ENCODE assay signal across 9 cellular contexts in the genomic region with DNA sequence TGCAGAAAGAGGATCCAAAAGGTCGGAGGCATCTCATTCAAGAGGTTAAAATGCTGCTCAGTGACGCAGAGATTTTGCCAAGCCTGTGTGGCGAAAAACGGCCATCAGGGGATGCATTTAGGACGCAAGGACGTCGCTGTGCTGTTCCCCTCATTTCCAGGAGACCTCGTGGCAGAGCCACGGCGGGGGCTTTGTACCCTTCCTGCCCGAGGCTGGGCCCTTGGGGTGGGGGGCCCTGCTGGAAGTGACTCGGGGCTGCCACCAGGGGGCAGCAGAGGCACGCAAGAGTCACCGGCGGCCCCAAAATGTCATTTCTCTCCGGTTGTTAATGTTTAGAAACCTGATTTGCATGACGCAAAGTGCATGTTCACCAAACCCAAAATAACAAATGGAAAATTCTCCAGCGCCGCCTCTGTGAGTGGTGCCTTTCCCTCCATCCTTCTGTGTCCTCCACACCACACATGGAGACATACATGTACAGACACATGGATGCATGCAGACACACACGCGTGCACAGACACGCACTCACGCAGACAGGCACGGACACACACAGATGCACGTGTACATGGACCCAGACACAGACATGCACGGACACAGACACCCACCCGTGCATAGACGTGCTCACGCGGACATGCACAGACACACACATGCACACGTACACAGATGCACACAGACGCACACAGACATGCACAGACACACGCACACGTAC. TPM values are rescaled to one million over a fixed set of nuclear protein-coding genes. Genes with fewer than 3 reads are reported as not detected.
DNase-seq lines count a peak whose midpoint lies in the region; ATAC-seq and TF ChIP-seq lines count a peak whose summit lies in the region.
"Had no signal": no experiment of that assay in that cellular context is flagged by ENCODE, and none has a peak within 500 bp of the region (broad histone marks: within the 10 kb centered on the region; RNA-seq: fewer than 3 reads in every experiment).

No MANE protein-coding gene starts in this region.

- no peaks in the 10 kb centered on the region for H3K36me3 ChIP-seq in CD4-positive, alpha-beta memory T cell (ENCODE audit: insufficient read depth, low read length)
- no peaks in the 10 kb centered on the region for H3K36me3 ChIP-seq in mesendoderm (ENCODE audit: control insufficient read depth, insufficient read depth, low read length)
- H3K36me3 ChIP-seq: SJSA1 had no signal

- TF ChIP-seq CTCF in HFF-Myc (IDR thresholded peaks at IDR 0.05; ENCODE audit: low read depth, low read length, missing control alignments) = peak; percentile 86

- no peak overlapping the region for H3K4me3 Mint-ChIP-seq in CD4-positive, alpha-beta memory T cell
- no peak overlapping the region for H3K4me3 Mint-ChIP-seq in effector memory CD8-positive, alpha-beta T cell

- intact Hi-C loops in CD4-positive, alpha-beta memory T cell (cut with micrococcal nuclease) = no loop called here

- no peaks in the 10 kb centered on the region for H3K4me1 ChIP-seq in CD4-positive, alpha-beta memory T cell (ENCODE audit: insufficient read depth, low read length)
- no peaks in the 10 kb centered on the region for H3K4me1 ChIP-seq in mesendoderm (ENCODE audit: control insufficient read depth, low read depth, low read length)
- H3K4me1 ChIP-seq: SJSA1 had no signal

- H3K4me1 Mint-ChIP-seq in CD4-positive, alpha-beta memory T cell = no peaks in the 10 kb centered on the region
- peaks cover 0 to 5% of the 10 kb centered on the region in 2 donors for H3K4me1 Mint-ChIP-seq in effector memory CD8-positive, alpha-beta T cell (ENCODE audit: low read depth in 2 of 2)

- DNase-seq in CD4-positive, alpha-beta memory T cell = peak in 4 of 5 donors; percentile 19 to 37 (median 24)
- DNase-seq in HFF-Myc (ENCODE audit: extremely low read depth, low read depth) (no peak), mesendoderm (peak; percentile 39)
- peak; percentile 7 to 36 for DNase-seq in activated CD4-positive, alpha-beta T cell treated with anti-CD3 and anti-CD28 coated beads for 24 hours (ENCODE audit: low read depth in 2 of 2)
- peak in 2 of 3 experiments; percentile 14 to 16 for DNase-seq in effector memory CD8-positive, alpha-beta T cell
- peak; percentile 56 for DNase-seq in stimulated activated naive CD8-positive, alpha-beta T cell treated with anti-CD3 and anti-CD28 coated beads, Interleukin-15, Interleukin-2, amounts not matched to agents 100 U/mL and 50 U/mL, for 24 hours

- H3K56ac ChIP-seq in mesendoderm (ENCODE audit: low read length) = no peak overlapping the region

- H3K79me2 ChIP-seq in mesendoderm (ENCODE audit: control insufficient read depth, insufficient read depth, low read length) = no peaks in the 10 kb centered on the region

- ATAC-seq in effector memory CD8-positive, alpha-beta T cell (replicated peaks) = no peak
- ATAC-seq in stimulated activated naive CD8-positive, alpha-beta T cell treated with anti-CD3 and anti-CD28 coated beads, Interleukin-15, Interleukin-2, amounts not matched to agents 100 U/mL and 50 U/mL, for 24 hours = no peak
- ATAC-seq in HG03175 (IDR thresholded peaks at IDR 0.05; ENCODE audit: unreplicated experiment) (no peak), GM21381 (IDR thresholded peaks at IDR 0.05; ENCODE audit: unreplicated experiment) (no peak)

- no peak overlapping the region for H4K8ac ChIP-seq in mesendoderm (ENCODE audit: low read depth, low read length)

- POLR2A ChIA-PET in CD4-positive, alpha-beta memory T cell (lab: Charles Lee; ENCODE audit: partially characterized antibody) = no interaction called here

- CTCF ChIA-PET in CD4-positive, alpha-beta memory T cell (lab: Charles Lee; ENCODE audit: partially characterized antibody) = no interaction called here

- no peak overlapping the region for H2BK15ac ChIP-seq in mesendoderm (replicated peaks; ENCODE audit: low read depth)

- H2BK5ac ChIP-seq in mesendoderm (ENCODE audit: low read length) = no peak overlapping the region

- H3K23ac ChIP-seq in mesendoderm (ENCODE audit: low read length) = no peak overlapping the region

- no peak overlapping the region for H2BK120ac ChIP-seq in mesendoderm (ENCODE audit: low read depth, low read length)

- no peaks in the 10 kb centered on the region for H3K27me3 ChIP-seq in CD4-positive, alpha-beta memory T cell (ENCODE audit: insufficient read depth, low read length)
- no peaks in the 10 kb centered on the region for H3K27me3 ChIP-seq in mesendoderm (ENCODE audit: insufficient read depth, low read length, poor library complexity)

- H2AK5ac ChIP-seq in mesendoderm (ENCODE audit: low read length) = no peak overlapping the region

- H3K79me1 ChIP-seq in mesendoderm (ENCODE audit: low read length) = no peaks in the 10 kb centered on the region

- no peaks in the 10 kb centered on the region for H3K9me3 ChIP-seq in CD4-positive, alpha-beta memory T cell (ENCODE audit: control insufficient read depth in 1 of 2, low read length in 2 of 2)

- no peaks in the 10 kb centered on the region for H3K36me3 Mint-ChIP-seq in CD4-positive, alpha-beta memory T cell
- no peaks in the 10 kb centered on the region for H3K36me3 Mint-ChIP-seq in effector memory CD8-positive, alpha-beta T cell (ENCODE audit: insufficient read depth)

- H3K27ac ChIP-seq in CD4-positive, alpha-beta memory T cell (ENCODE audit: low read depth, low read length) = no peak overlapping the region
- H3K27ac ChIP-seq in mesendoderm (ENCODE audit: low read depth, low read length) = no peak overlapping the region
- H3K27ac ChIP-seq: SJSA1 had no signal

- H3K4me3 ChIP-seq in CD4-positive, alpha-beta memory T cell (ENCODE audit: low read length in 2 of 2) = no peak overlapping the region
- no peak overlapping the region for H3K4me3 ChIP-seq in HFF-Myc (replicated peaks; ENCODE audit: low read depth, low read length)
- H3K4me3 ChIP-seq in mesendoderm (ENCODE audit: low read length) = no peak overlapping the region
- H3K4me3 ChIP-seq: SJSA1 had no signal

- H3K9me3 Mint-ChIP-seq in CD4-positive, alpha-beta memory T cell = peaks cover 2 to 6% (median 3%) of the 10 kb centered on the region in 8 donors
- peaks cover 2 to 4% of the 10 kb centered on the region in 2 donors for H3K9me3 Mint-ChIP-seq in effector memory CD8-positive, alpha-beta T cell

- H3K9ac ChIP-seq in mesendoderm (ENCODE audit: low read length) = no peak overlapping the region

- H3K27ac Mint-ChIP-seq in CD4-positive, alpha-beta memory T cell = no peak overlapping the region
- no peak overlapping the region for H3K27ac Mint-ChIP-seq in effector memory CD8-positive, alpha-beta T cell

- no peaks in the 10 kb centered on the region for H3K27me3 Mint-ChIP-seq in CD4-positive, alpha-beta memory T cell
- H3K27me3 Mint-ChIP-seq in effector memory CD8-positive, alpha-beta T cell = peaks cover under 1 to 22% of the 10 kb centered on the region in 2 donors

- H4K5ac ChIP-seq in mesendoderm (ENCODE audit: low read length) = no peak overlapping the region

- H3K4me2 ChIP-seq in mesendoderm (ENCODE audit: low read length) = no peak overlapping the region

- no peak overlapping the region for H3K4ac ChIP-seq in mesendoderm (ENCODE audit: low read depth, low read length)

- no CpG with 5 or more reads among the region's 34 CpGs for WGBS in mesendoderm (ENCODE audit: extremely low coverage, insufficient coverage, low lambda C conversion rate)

- no peak overlapping the region for H3K18ac ChIP-seq in mesendoderm (ENCODE audit: low read length)

RNA-seq across cellular contexts. Expression of a gene that starts 51.0 kb away (rescaled TPM):
- total RNA-seq in CD4-positive, alpha-beta memory T cell = not detected
- under 1 TPM in 1 of 2 donors, not detected in 1; 0.65 TPM for polyA plus RNA-seq in CD4-positive, alpha-beta memory T cell
- not detected for polyA plus RNA-seq in mesendoderm (2013, experiment 1 of 2)
- 0.01 TPM for polyA plus RNA-seq in mesendoderm (2013, experiment 2 of 2)
- total RNA-seq: SJSA1 had no signal
